ENCODE assay signal across 15 cellular contexts in the genomic region with DNA sequence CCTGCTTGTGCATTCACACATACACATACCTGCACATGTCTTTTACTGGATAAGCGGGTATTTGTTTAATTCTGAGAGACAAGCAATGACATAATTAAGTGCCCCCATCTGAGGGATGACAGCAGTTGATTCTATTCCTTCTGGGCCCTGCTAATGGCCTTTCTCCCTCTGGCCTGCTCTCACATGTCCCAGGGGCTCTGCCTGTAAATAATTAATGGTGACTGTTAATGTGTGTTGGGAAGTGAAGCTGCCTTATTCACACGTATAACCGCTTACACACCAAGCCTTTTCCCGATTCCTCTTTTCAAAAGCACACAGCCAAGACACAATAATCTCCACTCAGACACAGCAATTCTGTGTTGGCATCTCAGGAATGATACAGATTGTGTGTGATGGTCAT. TPM values are rescaled to one million over a fixed set of nuclear protein-coding genes. Genes with fewer than 3 reads are reported as not detected.
DNase-seq lines count a peak whose midpoint lies in the region; ATAC-seq and TF ChIP-seq lines count a peak whose summit lies in the region.
"Had no signal": no experiment of that assay in that cellular context is flagged by ENCODE, and none has a peak within 500 bp of the region (broad histone marks: within the 10 kb centered on the region; RNA-seq: fewer than 3 reads in every experiment).

No MANE protein-coding gene starts in this region.

- H3K27me3 Mint-ChIP-seq in glutamatergic neuron (ENCODE audit: unreplicated experiment): peaks cover 5% of the 10 kb centered on the region

- peak; percentile 79 for ATAC-seq in GM18870 (IDR thresholded peaks at IDR 0.05; ENCODE audit: unreplicated experiment)
- peak; percentile 78 for ATAC-seq in GM21528 (IDR thresholded peaks at IDR 0.05; ENCODE audit: low FRiP score, unreplicated experiment)
- ATAC-seq in HG03135 (IDR thresholded peaks at IDR 0.05; ENCODE audit: unreplicated experiment): peak; percentile 82

- H3K4me1 Mint-ChIP-seq in glutamatergic neuron (ENCODE audit: low read depth, unreplicated experiment): peaks cover 33% of the 10 kb centered on the region

- H3K27ac ChIP-seq in substantia nigra (ENCODE audit: low read depth, low read length, poor library complexity, severe bottlenecking): no peak overlapping the region
- H3K27ac ChIP-seq in PC-9: no peak overlapping the region
- H3K27ac ChIP-seq: esophagus muscularis mucosa, neutrophil, suprapubic skin, VCaP had no signal

- DNase-seq in glutamatergic neuron (peak; percentile 42), NCI-H526 treated with DMSO at 0.1 percent for 48 hours (lab: John Stamatoyannopoulos, UW) (no peak), BE2C (no peak), substantia nigra (lab: John Stamatoyannopoulos, UW) (no peak), PC-9 (no peak)
- DNase-seq: DND-41, hippocampal formation, NCI-H2081 had no signal

- H3K4me2 ChIP-seq in PC-9: no peak overlapping the region

- peak overlapping the region; percentile 90 for H3K27ac Mint-ChIP-seq in glutamatergic neuron (ENCODE audit: unreplicated experiment)

- H3K27me3 ChIP-seq in BE2C: peaks cover 33% of the 10 kb centered on the region
- no peaks in the 10 kb centered on the region for H3K27me3 ChIP-seq in PC-9 (ENCODE audit: insufficient read depth, low read depth)
- H3K27me3 ChIP-seq: suprapubic skin had no signal

- H3F3A ChIP-seq in PC-9 (ENCODE audit: insufficient read depth, low read depth): peaks cover 6% of the 10 kb centered on the region; the same call in 1 of the 2 replicates

- peaks cover 3% of the 10 kb centered on the region for H3K9me2 ChIP-seq in PC-9 (ENCODE audit: insufficient read depth)

- CTCF ChIA-PET in PC-9 (lab: Charles Lee): no interaction called here

- H3K36me3 ChIP-seq in BE2C (no peaks in the 10 kb centered on the region), PC-9 (ENCODE audit: low read depth) (no peaks in the 10 kb centered on the region)
- H3K36me3 ChIP-seq: esophagus muscularis mucosa, suprapubic skin had no signal

- POLR2A ChIA-PET in PC-9 (lab: Charles Lee; ENCODE audit: unreplicated experiment): no interaction called here

- H3K9me3 ChIP-seq in BE2C (no peaks in the 10 kb centered on the region), PC-9 (ENCODE audit: insufficient read depth, low read depth) (no peaks in the 10 kb centered on the region)
- H3K9me3 ChIP-seq: esophagus muscularis mucosa, neutrophil, suprapubic skin had no signal

- BruUV-seq in PC-9 (replicated peaks; lab: Mats Ljungman, UMichigan): no TSS peak

- no peak for TF ChIP-seq CTCF in glutamatergic neuron (IDR thresholded peaks at IDR 0.05; ENCODE audit: partially characterized antibody, unreplicated experiment)
- TF ChIP-seq CTCF in BE2C (IDR thresholded peaks at IDR 0.05; ENCODE audit: low read depth, low read length): no peak
- TF ChIP-seq CTCF in PC-9 (conservative IDR thresholded peaks at IDR 0.05): no peak

- peaks cover 7% of the 10 kb centered on the region for H3K36me3 Mint-ChIP-seq in glutamatergic neuron (ENCODE audit: unreplicated experiment)

- no peaks in the 10 kb centered on the region for H3K79me2 ChIP-seq in PC-9 (ENCODE audit: low read depth)

- H3K4me3 ChIP-seq in BE2C (ENCODE audit: low read depth, low read length): no peak overlapping the region
- no peak overlapping the region for H3K4me3 ChIP-seq in PC-9
- H3K4me3 ChIP-seq: esophagus muscularis mucosa, suprapubic skin had no signal

- intact Hi-C loops in PC-9 (cut with micrococcal nuclease; ENCODE audit: unreplicated experiment): no loop called here

- no peak overlapping the region for H2AFZ ChIP-seq in PC-9

- H3K4me1 ChIP-seq in BE2C (no peaks in the 10 kb centered on the region), PC-9 (replicated peaks; ENCODE audit: insufficient read depth) (no peaks in the 10 kb centered on the region; the same call in 1 of the 2 replicates)
- H3K4me1 ChIP-seq: esophagus muscularis mucosa, suprapubic skin had no signal

- peaks cover 9% of the 10 kb centered on the region for H3K9me3 Mint-ChIP-seq in glutamatergic neuron (ENCODE audit: unreplicated experiment)

- H3K4me3 Mint-ChIP-seq in glutamatergic neuron (ENCODE audit: unreplicated experiment): peak overlapping the region; percentile 28

- H4K20me1 ChIP-seq in PC-9 (ENCODE audit: insufficient read depth): no peaks in the 10 kb centered on the region

RNA-seq across cellular contexts. Expression of gene LRRK1, which starts 47.8 kb away (rescaled TPM):
- total RNA-seq in glutamatergic neuron (ENCODE audit: unreplicated experiment): 1.5 TPM
- 0.09 TPM for polyA plus RNA-seq in BE2C (2012; ENCODE audit: insufficient read depth, insufficient read length, low read depth)
- total RNA-seq in PC-9 (2021): 15.7 and 22.4 TPM in 2 replicates
